Comparison of ENCODE assay signal across 14 cellular contexts in genomic region chr15:78001656-78002055, GRCh38.
DNase-seq lines count a peak whose midpoint lies in the region; ATAC-seq lines count a peak whose summit lies in the region.
"Had no signal": no experiment of that assay in that cellular context is flagged by ENCODE, and none has a peak within 500 bp of the region (broad histone marks: within the 10 kb centered on the region; RNA-seq: fewer than 3 reads in every experiment).

No MANE protein-coding gene starts in this region.

- CTCF ChIA-PET in activated naive CD4-positive, alpha-beta T cell treated with anti-CD3 and anti-CD28 coated beads, Interleukin-2, amount 10 ng/mL, durations not matched to agents 7 days and 5 days (lab: Charles Lee): interaction anchor here (1.8 to 4.0 kb wide), 2 partner anchors 104 to 106 kb away, joined by 7 to 51 read pairs; no protein-coding TSS in a partner anchor

- DNase-seq in activated naive CD4-positive, alpha-beta T cell treated with anti-CD3 and anti-CD28 coated beads, Interleukin-2, amount 10 ng/mL, durations not matched to agents 7 days and 5 days: no peak
- DNase-seq in activated naive CD4-positive, alpha-beta T cell (lab: John Stamatoyannopoulos, UW): no peak
- DNase-seq in T-helper 17 cell (no peak), SW480 (ENCODE audit: low spot score) (no peak), NCI-H146 (lab: John Stamatoyannopoulos, UW) (no peak)
- no peak for DNase-seq in central memory CD8-positive, alpha-beta T cell (ENCODE audit: low spot score in 2 of 2)
- no peak for DNase-seq in stimulated activated naive B cell treated with anti-CD40 and anti-IgM and Interleukin-4, amounts not matched to agents 10 μg/mL and 1 μg/mL and 100 μg/mL, for 72 hours
- DNase-seq: AML-193, DMS 273 treated with DMSO at 0.1 percent for 48 hours, GM23248, MV-4-11, NCI-H1417 treated with DMSO at 0.1 percent for 48 hours, NCI-H2029 treated with DMSO at 0.1 percent for 48 hours, NCI-H524 had no signal

- H3K9me3 ChIP-seq in T-helper 17 cell (ENCODE audit: control insufficient read depth, low read length, poor library complexity, severe bottlenecking): no peaks in the 10 kb centered on the region

- peaks cover 2% of the 10 kb centered on the region for H3K4me1 Mint-ChIP-seq in activated naive CD4-positive, alpha-beta T cell treated with anti-CD3 and anti-CD28 coated beads, Interleukin-2, amount 10 ng/mL, durations not matched to agents 7 days and 5 days
- peaks cover 25% of the 10 kb centered on the region for H3K4me1 Mint-ChIP-seq in T-helper 17 cell
- H3K4me1 Mint-ChIP-seq in central memory CD8-positive, alpha-beta T cell: peaks cover 17% of the 10 kb centered on the region
- H3K4me1 Mint-ChIP-seq in stimulated activated naive B cell treated with anti-CD40 and anti-IgM and Interleukin-4, amounts not matched to agents 10 μg/mL and 1 μg/mL and 100 μg/mL, for 72 hours: peaks cover 0 to 11% of the 10 kb centered on the region in 2 donors

- H3K9me3 Mint-ChIP-seq in activated naive CD4-positive, alpha-beta T cell treated with anti-CD3 and anti-CD28 coated beads, Interleukin-2, amount 10 ng/mL, durations not matched to agents 7 days and 5 days: no peaks in the 10 kb centered on the region
- no peaks in the 10 kb centered on the region for H3K9me3 Mint-ChIP-seq in central memory CD8-positive, alpha-beta T cell
- H3K9me3 Mint-ChIP-seq in stimulated activated naive B cell treated with anti-CD40 and anti-IgM and Interleukin-4, amounts not matched to agents 10 μg/mL and 1 μg/mL and 100 μg/mL, for 72 hours: no peaks in the 10 kb centered on the region

- H3K27ac Mint-ChIP-seq in activated naive CD4-positive, alpha-beta T cell treated with anti-CD3 and anti-CD28 coated beads, Interleukin-2, amount 10 ng/mL, durations not matched to agents 7 days and 5 days: peak overlapping the region; percentile 2
- peak overlapping the region; percentile 86 for H3K27ac Mint-ChIP-seq in T-helper 17 cell
- peak overlapping the region; percentile 47 for H3K27ac Mint-ChIP-seq in central memory CD8-positive, alpha-beta T cell (ENCODE audit: low read depth)
- peak overlapping the region; percentile 71 for H3K27ac Mint-ChIP-seq in stimulated activated naive B cell treated with anti-CD40 and anti-IgM and Interleukin-4, amounts not matched to agents 10 μg/mL and 1 μg/mL and 100 μg/mL, for 72 hours

- H3K36me3 Mint-ChIP-seq in activated naive CD4-positive, alpha-beta T cell treated with anti-CD3 and anti-CD28 coated beads, Interleukin-2, amount 10 ng/mL, durations not matched to agents 7 days and 5 days: peaks cover 56% of the 10 kb centered on the region
- peaks cover 6% of the 10 kb centered on the region for H3K36me3 Mint-ChIP-seq in T-helper 17 cell (ENCODE audit: low read depth)
- H3K36me3 Mint-ChIP-seq in central memory CD8-positive, alpha-beta T cell (ENCODE audit: insufficient read depth): peaks cover 41% of the 10 kb centered on the region
- peaks cover 38 to 48% of the 10 kb centered on the region in 2 donors for H3K36me3 Mint-ChIP-seq in stimulated activated naive B cell treated with anti-CD40 and anti-IgM and Interleukin-4, amounts not matched to agents 10 μg/mL and 1 μg/mL and 100 μg/mL, for 72 hours

- ATAC-seq in T-helper 17 cell: no peak
- ATAC-seq in central memory CD8-positive, alpha-beta T cell (replicated peaks; ENCODE audit: extremely low read depth, poor library complexity, severe bottlenecking): no peak
- no peak for ATAC-seq in stimulated activated naive B cell treated with anti-CD40 and anti-IgM and Interleukin-4, amounts not matched to agents 10 μg/mL and 1 μg/mL and 100 μg/mL, for 72 hours (replicated peaks)

- H3K4me3 Mint-ChIP-seq in activated naive CD4-positive, alpha-beta T cell treated with anti-CD3 and anti-CD28 coated beads, Interleukin-2, amount 10 ng/mL, durations not matched to agents 7 days and 5 days: no peak overlapping the region
- H3K4me3 Mint-ChIP-seq in T-helper 17 cell: no peak overlapping the region
- no peak overlapping the region for H3K4me3 Mint-ChIP-seq in central memory CD8-positive, alpha-beta T cell
- no peak overlapping the region for H3K4me3 Mint-ChIP-seq in stimulated activated naive B cell treated with anti-CD40 and anti-IgM and Interleukin-4, amounts not matched to agents 10 μg/mL and 1 μg/mL and 100 μg/mL, for 72 hours

- H3K27me3 Mint-ChIP-seq in activated naive CD4-positive, alpha-beta T cell treated with anti-CD3 and anti-CD28 coated beads, Interleukin-2, amount 10 ng/mL, durations not matched to agents 7 days and 5 days: no peaks in the 10 kb centered on the region
- no peaks in the 10 kb centered on the region for H3K27me3 Mint-ChIP-seq in T-helper 17 cell
- no peaks in the 10 kb centered on the region for H3K27me3 Mint-ChIP-seq in central memory CD8-positive, alpha-beta T cell
- H3K27me3 Mint-ChIP-seq in stimulated activated naive B cell treated with anti-CD40 and anti-IgM and Interleukin-4, amounts not matched to agents 10 μg/mL and 1 μg/mL and 100 μg/mL, for 72 hours: no peaks in the 10 kb centered on the region

Comparison
In these comparisons a context has a peak if more than half of its experiments do, and no peak if none do; other contexts are left out.
1. H3K27ac Mint-ChIP-seq: peak in every context shown above with its lines; median percentile 86 in T-helper 17 cell; 71 in stimulated activated naive B cell treated with anti-CD40 and anti-IgM and Interleukin-4, amounts not matched to agents 10 μg/mL and 1 μg/mL and 100 μg/mL, for 72 hours; 47 in central memory CD8-positive, alpha-beta T cell; 2 in activated naive CD4-positive, alpha-beta T cell treated with anti-CD3 and anti-CD28 coated beads, Interleukin-2, amount 10 ng/mL, durations not matched to agents 7 days and 5 days.